Comparison of ENCODE assay signal across 1 cellular context in genomic region chr5:65229841-65230240, GRCh38.
A peak's percentile ranks its signal among the peaks of the same experiment; 100 is the strongest.
TF ChIP-seq lines count a peak whose summit lies in the region.

No MANE protein-coding gene starts in this region.

TF ChIP-seq in HEK293, 187 proteins besides CTCF, POLR2A, EP300 and RAD21 (continued from another document):
- no peak for TF ChIP-seq ZNF488 (tag by site-specific recombination; IDR thresholded peaks at IDR 0.05)
- TF ChIP-seq ZNF791 (tag by site-specific recombination; IDR thresholded peaks at IDR 0.05) = peak; percentile 98
- peak; percentile 57 for TF ChIP-seq SETDB1 (IDR thresholded peaks at IDR 0.05; ENCODE audit: insufficient read length, low read length)
- TF ChIP-seq, protein P1, sequence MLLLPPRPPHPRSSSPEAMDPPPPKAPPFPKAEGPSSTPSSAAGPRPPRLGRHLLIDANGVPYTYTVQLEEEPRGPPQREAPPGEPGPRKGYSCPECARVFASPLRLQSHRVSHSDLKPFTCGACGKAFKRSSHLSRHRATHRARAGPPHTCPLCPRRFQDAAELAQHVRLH (tag by site-specific recombination; IDR thresholded peaks at IDR 0.05) = no peak
- no peak for TF ChIP-seq ZNF10 (tag by site-specific recombination; IDR thresholded peaks at IDR 0.05)
- TF ChIP-seq, protein P2, sequence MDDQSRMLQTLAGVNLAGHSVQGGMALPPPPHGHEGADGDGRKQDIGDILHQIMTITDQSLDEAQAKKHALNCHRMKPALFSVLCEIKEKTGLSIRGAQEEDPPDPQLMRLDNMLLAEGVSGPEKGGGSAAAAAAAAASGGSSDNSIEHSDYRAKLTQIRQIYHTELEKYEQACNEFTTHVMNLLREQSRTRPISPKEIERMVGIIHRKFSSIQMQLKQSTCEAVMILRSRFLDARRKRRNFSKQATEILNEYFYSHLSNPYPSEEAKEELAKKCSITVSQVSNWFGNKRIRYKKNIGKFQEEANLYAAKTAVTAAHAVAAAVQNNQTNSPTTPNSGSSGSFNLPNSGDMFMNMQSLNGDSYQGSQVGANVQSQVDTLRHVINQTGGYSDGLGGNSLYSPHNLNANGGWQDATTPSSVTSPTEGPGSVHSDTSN (CRISPR knock-in tag; IDR thresholded peaks at IDR 0.05) = no peak
- TF ChIP-seq, protein P3, sequence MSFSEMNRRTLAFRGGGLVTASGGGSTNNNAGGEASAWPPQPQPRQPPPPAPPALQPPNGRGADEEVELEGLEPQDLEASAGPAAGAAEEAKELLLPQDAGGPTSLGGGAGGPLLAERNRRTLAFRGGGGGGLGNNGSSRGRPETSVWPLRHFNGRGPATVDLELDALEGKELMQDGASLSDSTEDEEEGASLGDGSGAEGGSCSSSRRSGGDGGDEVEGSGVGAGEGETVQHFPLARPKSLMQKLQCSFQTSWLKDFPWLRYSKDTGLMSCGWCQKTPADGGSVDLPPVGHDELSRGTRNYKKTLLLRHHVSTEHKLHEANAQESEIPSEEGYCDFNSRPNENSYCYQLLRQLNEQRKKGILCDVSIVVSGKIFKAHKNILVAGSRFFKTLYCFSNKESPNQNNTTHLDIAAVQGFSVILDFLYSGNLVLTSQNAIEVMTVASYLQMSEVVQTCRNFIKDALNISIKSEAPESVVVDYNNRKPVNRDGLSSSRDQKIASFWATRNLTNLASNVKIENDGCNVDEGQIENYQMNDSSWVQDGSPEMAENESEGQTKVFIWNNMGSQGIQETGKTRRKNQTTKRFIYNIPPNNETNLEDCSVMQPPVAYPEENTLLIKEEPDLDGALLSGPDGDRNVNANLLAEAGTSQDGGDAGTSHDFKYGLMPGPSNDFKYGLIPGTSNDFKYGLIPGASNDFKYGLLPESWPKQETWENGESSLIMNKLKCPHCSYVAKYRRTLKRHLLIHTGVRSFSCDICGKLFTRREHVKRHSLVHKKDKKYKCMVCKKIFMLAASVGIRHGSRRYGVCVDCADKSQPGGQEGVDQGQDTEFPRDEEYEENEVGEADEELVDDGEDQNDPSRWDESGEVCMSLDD (tag by site-specific recombination; IDR thresholded peaks at IDR 0.05) = no peak
- no peak for TF ChIP-seq ZNF596 (tag by site-specific recombination; IDR thresholded peaks at IDR 0.05)
- no peak for TF ChIP-seq KLF9 (tag by site-specific recombination; IDR thresholded peaks at IDR 0.05; ENCODE audit: low read depth)
- no peak for TF ChIP-seq ZNF138 (tag by site-specific recombination; IDR thresholded peaks at IDR 0.05; ENCODE audit: borderline replicate concordance)
- TF ChIP-seq GLI2 (tag by site-specific recombination; IDR thresholded peaks at IDR 0.05; ENCODE audit: borderline replicate concordance, low read depth) = no peak
- TF ChIP-seq FEZF1 (tag by site-specific recombination; IDR thresholded peaks at IDR 0.05) = no peak
- TF ChIP-seq, protein P4, sequence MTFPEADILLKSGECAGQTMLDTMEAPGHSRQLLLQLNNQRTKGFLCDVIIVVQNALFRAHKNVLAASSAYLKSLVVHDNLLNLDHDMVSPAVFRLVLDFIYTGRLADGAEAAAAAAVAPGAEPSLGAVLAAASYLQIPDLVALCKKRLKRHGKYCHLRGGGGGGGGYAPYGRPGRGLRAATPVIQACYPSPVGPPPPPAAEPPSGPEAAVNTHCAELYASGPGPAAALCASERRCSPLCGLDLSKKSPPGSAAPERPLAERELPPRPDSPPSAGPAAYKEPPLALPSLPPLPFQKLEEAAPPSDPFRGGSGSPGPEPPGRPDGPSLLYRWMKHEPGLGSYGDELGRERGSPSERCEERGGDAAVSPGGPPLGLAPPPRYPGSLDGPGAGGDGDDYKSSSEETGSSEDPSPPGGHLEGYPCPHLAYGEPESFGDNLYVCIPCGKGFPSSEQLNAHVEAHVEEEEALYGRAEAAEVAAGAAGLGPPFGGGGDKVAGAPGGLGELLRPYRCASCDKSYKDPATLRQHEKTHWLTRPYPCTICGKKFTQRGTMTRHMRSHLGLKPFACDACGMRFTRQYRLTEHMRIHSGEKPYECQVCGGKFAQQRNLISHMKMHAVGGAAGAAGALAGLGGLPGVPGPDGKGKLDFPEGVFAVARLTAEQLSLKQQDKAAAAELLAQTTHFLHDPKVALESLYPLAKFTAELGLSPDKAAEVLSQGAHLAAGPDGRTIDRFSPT (tag by site-specific recombination; IDR thresholded peaks at IDR 0.05) = no peak
- TF ChIP-seq ZNF302 (tag by site-specific recombination; IDR thresholded peaks at IDR 0.05; ENCODE audit: low read depth) = no peak
- no peak for TF ChIP-seq ZNF211 (tag by site-specific recombination; IDR thresholded peaks at IDR 0.05; ENCODE audit: low read depth)
TF ChIP-seq in HEK293: peak in this region for 3.
